ENCODE assay signal across 8 cellular contexts in the genomic region with DNA sequence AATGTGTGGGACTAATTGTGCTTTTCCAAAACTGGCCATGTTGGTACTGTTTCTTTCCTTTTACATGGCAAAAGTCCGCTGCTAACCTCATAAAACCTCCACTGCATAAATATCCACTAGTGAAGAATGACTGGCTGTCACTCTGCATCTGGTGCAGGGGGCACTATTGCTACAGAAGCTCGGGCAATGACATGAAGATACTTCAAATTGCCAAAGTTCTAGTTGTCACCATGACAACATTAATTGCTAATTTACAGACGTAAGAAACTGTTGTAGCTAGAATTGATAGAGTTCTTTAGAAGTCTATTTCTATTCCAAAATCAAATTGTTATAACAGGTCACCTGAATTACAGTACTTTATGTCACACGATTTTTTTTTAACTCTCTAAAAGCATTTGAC. TPM values are rescaled to one million over a fixed set of nuclear protein-coding genes. Genes with fewer than 3 reads are reported as not detected.
DNase-seq lines count a peak whose midpoint lies in the region; ATAC-seq and TF ChIP-seq lines count a peak whose summit lies in the region.

No MANE protein-coding gene starts in this region.

- 0 out of 2 replicates have a peak, but pooled peaks cover 5% of the 10 kb centered on the region for H3K79me2 ChIP-seq in OCI-LY3 (ENCODE audit: low read length)

- H3K4me2 ChIP-seq in OCI-LY3 (ENCODE audit: low read length): peak overlapping the region; percentile 86

- peaks cover 11% of the 10 kb centered on the region for H3K36me3 ChIP-seq in OCI-LY3 (replicated peaks; ENCODE audit: low read depth, low read length)

- H3K27ac Mint-ChIP-seq in activated CD4-positive, alpha-beta T cell treated with anti-CD3 and anti-CD28 coated beads, Interleukin-2, amount 10 ng/mL, durations not matched to agents 7 days and 5 days: peak overlapping the region; percentile 92
- peak overlapping the region; percentile 97 for H3K27ac Mint-ChIP-seq in endothelial cell (ENCODE audit: unreplicated experiment)
- H3K27ac Mint-ChIP-seq in stimulated activated effector memory CD8-positive, alpha-beta T cell treated with anti-CD3 and anti-CD28 coated beads, Interleukin-12 subunit alpha, Interleukin-12 subunit beta, amount 100 ng/mL, for 72 hours: peak overlapping the region; percentile 96

- peak; percentile 57 for TF ChIP-seq CTCF in OCI-LY3 (IDR thresholded peaks at IDR 0.05; ENCODE audit: low read depth, low read length)
- TF ChIP-seq CTCF in endothelial cell (IDR thresholded peaks at IDR 0.05; ENCODE audit: unreplicated experiment): no peak

- H3K4me1 Mint-ChIP-seq in activated CD4-positive, alpha-beta T cell treated with anti-CD3 and anti-CD28 coated beads, Interleukin-2, amount 10 ng/mL, durations not matched to agents 7 days and 5 days: peaks cover 32% of the 10 kb centered on the region
- peaks cover 18% of the 10 kb centered on the region for H3K4me1 Mint-ChIP-seq in endothelial cell (ENCODE audit: unreplicated experiment)
- H3K4me1 Mint-ChIP-seq in stimulated activated effector memory CD8-positive, alpha-beta T cell treated with anti-CD3 and anti-CD28 coated beads, Interleukin-12 subunit alpha, Interleukin-12 subunit beta, amount 100 ng/mL, for 72 hours: peaks cover 12% of the 10 kb centered on the region

- H2AFZ ChIP-seq in OCI-LY3 (ENCODE audit: low read depth, low read length): peak overlapping the region; percentile 99

- POLR2A ChIA-PET in activated CD4-positive, alpha-beta T cell treated with anti-CD3 and anti-CD28 coated beads, Interleukin-2, amount 10 ng/mL, durations not matched to agents 7 days and 5 days (lab: Charles Lee): no interaction called here

- peak overlapping the region; percentile 39; the same call in 1 of the 2 replicates for H3K9ac ChIP-seq in OCI-LY3 (ENCODE audit: low read length)

- H3K4me1 ChIP-seq in OCI-LY3 (ENCODE audit: low read length): peaks cover 12% of the 10 kb centered on the region

- H4K20me1 ChIP-seq in OCI-LY3 (ENCODE audit: insufficient read depth, low read length): no peaks in the 10 kb centered on the region

- no peak for ATAC-seq in stimulated activated effector memory CD8-positive, alpha-beta T cell treated with anti-CD3 and anti-CD28 coated beads, Interleukin-12 subunit alpha, Interleukin-12 subunit beta, amount 100 ng/mL, for 72 hours
- ATAC-seq in GM18909 (IDR thresholded peaks at IDR 0.05; ENCODE audit: poor library complexity, unreplicated experiment): no peak
- no peak for ATAC-seq in HG03095 (IDR thresholded peaks at IDR 0.05; ENCODE audit: unreplicated experiment)

- peaks cover 5% of the 10 kb centered on the region for H3K9me3 ChIP-seq in OCI-LY3 (ENCODE audit: insufficient read depth, low read length)

- H3K9me3 Mint-ChIP-seq in activated CD4-positive, alpha-beta T cell treated with anti-CD3 and anti-CD28 coated beads, Interleukin-2, amount 10 ng/mL, durations not matched to agents 7 days and 5 days: peaks cover 15% of the 10 kb centered on the region
- H3K9me3 Mint-ChIP-seq in endothelial cell (ENCODE audit: unreplicated experiment): peaks cover 6% of the 10 kb centered on the region
- peaks cover 4% of the 10 kb centered on the region for H3K9me3 Mint-ChIP-seq in stimulated activated effector memory CD8-positive, alpha-beta T cell treated with anti-CD3 and anti-CD28 coated beads, Interleukin-12 subunit alpha, Interleukin-12 subunit beta, amount 100 ng/mL, for 72 hours

- peaks cover 11% of the 10 kb centered on the region for H3K36me3 Mint-ChIP-seq in activated CD4-positive, alpha-beta T cell treated with anti-CD3 and anti-CD28 coated beads, Interleukin-2, amount 10 ng/mL, durations not matched to agents 7 days and 5 days (ENCODE audit: low read depth)
- peaks cover 10% of the 10 kb centered on the region for H3K36me3 Mint-ChIP-seq in endothelial cell (ENCODE audit: low read depth, unreplicated experiment)
- H3K36me3 Mint-ChIP-seq in stimulated activated effector memory CD8-positive, alpha-beta T cell treated with anti-CD3 and anti-CD28 coated beads, Interleukin-12 subunit alpha, Interleukin-12 subunit beta, amount 100 ng/mL, for 72 hours: peaks cover 26% of the 10 kb centered on the region

- H3K4me3 ChIP-seq in OCI-LY3 (ENCODE audit: low read length): peak overlapping the region; percentile 91

- no peaks in the 10 kb centered on the region for H3K27me3 ChIP-seq in OCI-LY3 (ENCODE audit: low read depth, low read length)

- H3K27ac ChIP-seq in OCI-LY3 (ENCODE audit: low read length): no peak overlapping the region

- CTCF ChIA-PET in activated CD4-positive, alpha-beta T cell treated with anti-CD3 and anti-CD28 coated beads, Interleukin-2, amount 10 ng/mL, durations not matched to agents 7 days and 5 days (lab: Charles Lee): interaction anchor here (0.6 to 1.5 kb wide), 4 partner anchors 9 to 213 kb away, joined by 3 to 5 read pairs (median 3); no protein-coding TSS in a partner anchor

- H3K27me3 Mint-ChIP-seq in activated CD4-positive, alpha-beta T cell treated with anti-CD3 and anti-CD28 coated beads, Interleukin-2, amount 10 ng/mL, durations not matched to agents 7 days and 5 days: peaks cover 27% of the 10 kb centered on the region
- peaks cover 10% of the 10 kb centered on the region for H3K27me3 Mint-ChIP-seq in endothelial cell (ENCODE audit: unreplicated experiment)

- peak overlapping the region; percentile 76 for H3K4me3 Mint-ChIP-seq in activated CD4-positive, alpha-beta T cell treated with anti-CD3 and anti-CD28 coated beads, Interleukin-2, amount 10 ng/mL, durations not matched to agents 7 days and 5 days
- peak overlapping the region; percentile 94 for H3K4me3 Mint-ChIP-seq in endothelial cell (ENCODE audit: unreplicated experiment)
- H3K4me3 Mint-ChIP-seq in stimulated activated effector memory CD8-positive, alpha-beta T cell treated with anti-CD3 and anti-CD28 coated beads, Interleukin-12 subunit alpha, Interleukin-12 subunit beta, amount 100 ng/mL, for 72 hours: peak overlapping the region; percentile 90

- peak; percentile 20 for DNase-seq in activated CD4-positive, alpha-beta T cell treated with anti-CD3 and anti-CD28 coated beads, Interleukin-2, amount 10 ng/mL, durations not matched to agents 7 days and 5 days
- no peak for DNase-seq in activated CD4-positive, alpha-beta T cell treated with anti-CD3 and anti-CD28 coated beads, Interleukin-2, amount 50 U/mL, for 4 hours
- DNase-seq in endothelial cell (ENCODE audit: low spot score) (no peak), GM19238 (ENCODE audit: insufficient read length, low spot score) (no peak)
- no peak for DNase-seq in stimulated activated effector memory CD8-positive, alpha-beta T cell treated with anti-CD3 and anti-CD28 coated beads, Interleukin-12 subunit alpha, Interleukin-12 subunit beta, amount 100 ng/mL, for 72 hours (ENCODE audit: low spot score in 2 of 2)

RNA-seq across cellular contexts. Expression of a gene that starts 0.9 kb away (rescaled TPM):
- not detected for total RNA-seq in activated CD4-positive, alpha-beta T cell treated with anti-CD3 and anti-CD28 coated beads, Interleukin-2, amount 10 ng/mL, durations not matched to agents 7 days and 5 days
- 0.41 TPM for total RNA-seq in endothelial cell (ENCODE audit: unreplicated experiment)

RNA-seq across cellular contexts. Expression of a gene that starts 0.9 kb away (rescaled TPM):
- 1 to 10 TPM; 2.7 to 3.0 TPM for total RNA-seq in activated CD4-positive, alpha-beta T cell treated with anti-CD3 and anti-CD28 coated beads, Interleukin-2, amount 10 ng/mL, durations not matched to agents 7 days and 5 days
- 10.5 TPM for total RNA-seq in endothelial cell (ENCODE audit: unreplicated experiment)

RNA-seq across cellular contexts. Expression of a gene that starts 40.3 kb away (rescaled TPM):
- total RNA-seq in activated CD4-positive, alpha-beta T cell treated with anti-CD3 and anti-CD28 coated beads, Interleukin-2, amount 10 ng/mL, durations not matched to agents 7 days and 5 days: 1 to 10 TPM; 2.7 to 4.0 TPM
- total RNA-seq in endothelial cell (ENCODE audit: unreplicated experiment): 22.1 TPM
